In the genomic region with DNA sequence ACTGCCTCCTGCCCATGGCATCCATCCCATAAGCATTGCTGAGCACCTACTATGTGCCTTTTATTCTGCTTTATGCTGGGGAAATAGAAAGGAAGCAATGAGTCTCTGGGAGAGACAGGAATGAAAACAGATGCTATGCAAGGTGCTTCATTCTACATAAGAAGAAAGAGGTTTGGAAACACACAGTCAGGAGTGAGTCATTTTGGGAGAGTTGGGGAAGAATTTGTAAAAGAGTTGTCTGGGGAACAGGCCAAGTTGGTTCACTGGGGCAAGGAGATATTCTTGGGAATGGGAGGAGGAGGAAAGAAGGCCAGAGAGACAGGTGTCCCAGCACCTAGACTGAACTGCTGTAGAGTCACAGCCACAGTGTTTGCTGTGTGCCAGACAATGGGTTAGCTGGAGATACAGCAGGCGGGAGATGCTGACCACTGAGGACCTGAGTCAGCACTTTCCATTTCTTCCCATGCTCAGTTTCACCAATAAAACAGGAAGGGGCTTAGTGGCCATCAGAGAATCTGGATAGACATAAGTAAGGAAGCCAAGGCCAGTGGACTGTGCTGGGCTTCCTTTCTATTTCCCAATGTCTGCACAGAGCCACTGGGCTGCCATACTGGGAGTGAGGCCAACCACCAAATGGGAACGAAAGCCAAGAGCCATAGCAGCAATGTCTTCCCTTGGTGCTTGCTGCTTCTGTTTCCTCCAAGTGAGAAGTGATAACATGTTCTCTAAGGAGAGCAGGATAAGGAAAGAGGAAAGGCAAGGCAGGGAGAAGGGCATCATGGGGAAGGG, we compare ENCODE assay signal across 23 cellular contexts.
DNase-seq lines count a peak whose midpoint lies in the region; ATAC-seq and TF ChIP-seq lines count a peak whose summit lies in the region.
"Had no signal": no experiment of that assay in that cellular context is flagged by ENCODE, and none has a peak within 500 bp of the region (broad histone marks: within the 10 kb centered on the region; RNA-seq: fewer than 3 reads in every experiment).

No MANE protein-coding gene starts in this region.

- intact Hi-C loops in Right ventricle myocardium superior (cut with DNase I): no loop called here

- H3K79me1 ChIP-seq in H9 (ENCODE audit: insufficient read depth, low read depth, low read length, poor library complexity, severe bottlenecking): no peaks in the 10 kb centered on the region

- no peak overlapping the region for H3K4me3 ChIP-seq in right atrium auricular region
- H3K4me3 ChIP-seq in fibroblast of lung (replicated peaks in 1 of 4; ENCODE audit: control extremely low read depth in 1 of 4, insufficient read depth in 1 of 4, low read depth in 3 of 4, low read length in 4 of 4): no peak overlapping the region
- no peak overlapping the region for H3K4me3 ChIP-seq in upper lobe of left lung
- H3K4me3 ChIP-seq: SK-N-MC, tibial artery had no signal

- H3K23me2 ChIP-seq in H9 (ENCODE audit: insufficient read length, low read depth, low read length, poor library complexity, severe bottlenecking): no peaks in the 10 kb centered on the region

- DNase-seq in Right ventricle myocardium superior: peak; percentile 46
- no peak for DNase-seq in right atrium auricular region (ENCODE audit: low spot score)
- peak; percentile 70 for DNase-seq in RPMI7951 (ENCODE audit: low read depth)
- peak; percentile 47 to 77 for DNase-seq in fibroblast of lung (ENCODE audit: low read depth in 2 of 2)
- DNase-seq in upper lobe of left lung: no peak
- no peak for DNase-seq in NCI-H82 (lab: John Stamatoyannopoulos, UW)
- no peak for DNase-seq in WTC11 (ENCODE audit: low spot score)
- no peak for DNase-seq in H9
- DNase-seq: activated CD4-positive, alpha-beta T cell treated with anti-CD3 and anti-CD28 coated beads for 48 hours; activated CD8-positive, alpha-beta memory T cell treated with anti-CD3 and anti-CD28 coated beads, Interleukin-2, amount 50 U/mL, for 48 hours; activated effector memory CD4-positive, alpha-beta T cell treated with anti-CD3 and anti-CD28 coated beads, Interleukin-2, amount 50 U/mL, for 16 hours; amygdala; CD8-positive, alpha-beta memory T cell; DMS79; effector memory CD8-positive, alpha-beta T cell; foreskin melanocyte; GOT3; left colon; NCI-H1048; NCI-H2081; NCI-H526 had no signal

- H3K36me3 Mint-ChIP-seq in WTC11 (no peaks in the 10 kb centered on the region), H9 (ENCODE audit: insufficient read depth in 1 of 3, low read depth in 3 of 3) (no peaks in the 10 kb centered on the region)
- H3K36me3 Mint-ChIP-seq: CD8-positive, alpha-beta memory T cell had no signal

- no peak overlapping the region for H2BK15ac ChIP-seq in H9 (ENCODE audit: low read depth, low read length)

- H3K4ac ChIP-seq in H9 (ENCODE audit: low read depth, low read length): no peak overlapping the region

- no peak overlapping the region for H3T11ph ChIP-seq in H9 (ENCODE audit: low read length)

- TF ChIP-seq CTCF in right atrium auricular region (IDR thresholded peaks at IDR 0.05) (no peak), fibroblast of lung (conservative IDR thresholded peaks at IDR 0.05 in 1 of 2, IDR thresholded peaks at IDR 0.05 in 1 of 2; ENCODE audit: low read depth in 1 of 2, low read length in 2 of 2) (no peak), upper lobe of left lung (IDR thresholded peaks at IDR 0.05) (no peak), WTC11 (IDR thresholded peaks at IDR 0.05) (no peak), H9 (conservative IDR thresholded peaks at IDR 0.05) (no peak)

- no peak overlapping the region for H3K27ac Mint-ChIP-seq in WTC11
- H3K27ac Mint-ChIP-seq in H9: no peak overlapping the region
- H3K27ac Mint-ChIP-seq: CD8-positive, alpha-beta memory T cell; effector memory CD8-positive, alpha-beta T cell had no signal

- H3K18ac ChIP-seq in H9 (ENCODE audit: insufficient read length, low read depth, low read length): no peak overlapping the region

- no peak overlapping the region for H2AFZ ChIP-seq in fibroblast of lung (ENCODE audit: low read length)
- no peak overlapping the region for H2AFZ ChIP-seq in H9 (ENCODE audit: low read length)

- H3K79me2 ChIP-seq in fibroblast of lung (ENCODE audit: control insufficient read depth, insufficient read depth, low read length) (no peaks in the 10 kb centered on the region), H9 (ENCODE audit: insufficient read depth, low read length) (no peaks in the 10 kb centered on the region)

- no peaks in the 10 kb centered on the region for H4K20me1 ChIP-seq in fibroblast of lung (ENCODE audit: control insufficient read depth, extremely low read depth, insufficient read depth, low read length)
- H4K20me1 ChIP-seq in H9 (ENCODE audit: control insufficient read depth, insufficient read depth, insufficient read length): no peaks in the 10 kb centered on the region

- peaks cover 4% of the 10 kb centered on the region; the same call in 1 of the 2 replicates for H3K9me3 Mint-ChIP-seq in WTC11
- no peaks in the 10 kb centered on the region; a peak in 1 of 5 replicates for H3K9me3 Mint-ChIP-seq in H9
- H3K9me3 Mint-ChIP-seq: CD8-positive, alpha-beta memory T cell; effector memory CD8-positive, alpha-beta T cell had no signal

- H4K91ac ChIP-seq in H9 (ENCODE audit: insufficient read length, low read depth, low read length): no peak overlapping the region

- H4K5ac ChIP-seq in H9 (ENCODE audit: insufficient read length, low read depth, low read length): no peak overlapping the region

- H2BK12ac ChIP-seq in H9 (ENCODE audit: insufficient read length, low read depth, low read length): no peak overlapping the region

- POLR2A ChIA-PET in WTC11 (lab: Charles Lee): no interaction called here

- no peak overlapping the region for H3K9ac ChIP-seq in fibroblast of lung (ENCODE audit: insufficient read depth, low read length)
- no peak overlapping the region for H3K9ac ChIP-seq in H9 (ENCODE audit: extremely low read depth, insufficient read length, low read length)

- WGBS in upper lobe of left lung, 2 donors: 92% methylated on average over 2 of the region's 2 CpGs
- no CpG with 5 or more reads among the region's 2 CpGs for WGBS in H9 (ENCODE audit: extremely low coverage, insufficient read length, low lambda C conversion rate)

- H3K14ac ChIP-seq in H9 (ENCODE audit: insufficient read depth, low read length): no peak overlapping the region

- no peak for TF ChIP-seq POLR2A in upper lobe of left lung (IDR thresholded peaks at IDR 0.05)

- H3K9me3 ChIP-seq in right atrium auricular region: no peaks in the 10 kb centered on the region
- no peaks in the 10 kb centered on the region for H3K9me3 ChIP-seq in fibroblast of lung (ENCODE audit: control insufficient read depth, insufficient read depth, low read depth, low read length)
- H3K9me3 ChIP-seq in upper lobe of left lung: no peaks in the 10 kb centered on the region
- H3K9me3 ChIP-seq in H9 (ENCODE audit: control insufficient read depth, low read depth, low read length): no peaks in the 10 kb centered on the region
- H3K9me3 ChIP-seq: tibial artery had no signal

- H3K4me1 Mint-ChIP-seq in WTC11: no peaks in the 10 kb centered on the region
- peaks cover 3 to 5% of the 10 kb centered on the region in 2 experiments; a peak in 3 of 4 replicates for H3K4me1 Mint-ChIP-seq in H9
- H3K4me1 Mint-ChIP-seq: CD8-positive, alpha-beta memory T cell had no signal

- CTCF ChIA-PET in WTC11 (lab: Charles Lee): interaction anchor here (1.0 kb wide), 1 partner anchor 27 kb away, joined by 3 read pairs; no protein-coding TSS in a partner anchor

- no peak for TF ChIP-seq EP300 in upper lobe of left lung (IDR thresholded peaks at IDR 0.05)

- H3K56ac ChIP-seq in H9 (ENCODE audit: insufficient read length, low read depth, low read length): no peak overlapping the region

- H3K36me3 ChIP-seq in right atrium auricular region: no peaks in the 10 kb centered on the region
- no peaks in the 10 kb centered on the region for H3K36me3 ChIP-seq in fibroblast of lung (ENCODE audit: control insufficient read depth, insufficient read depth, low read length)
- H3K36me3 ChIP-seq in upper lobe of left lung: no peaks in the 10 kb centered on the region
- H3K36me3 ChIP-seq: tibial artery had no signal

- H2BK120ac ChIP-seq in H9 (ENCODE audit: low read depth, low read length, poor library complexity, severe bottlenecking): no peak overlapping the region

- H2BK20ac ChIP-seq in H9 (ENCODE audit: low read depth, low read length, poor library complexity, severe bottlenecking): no peak overlapping the region

- no peak overlapping the region for H3K23ac ChIP-seq in H9 (ENCODE audit: insufficient read length, low read depth, low read length)

- no peak overlapping the region for H4K8ac ChIP-seq in H9 (replicated peaks; ENCODE audit: insufficient read length, low read depth, low read length)

- ATAC-seq in Right ventricle myocardium superior (ENCODE audit: poor library complexity) (peak; percentile 41), upper lobe of left lung (ENCODE audit: low FRiP score in 2 of 2) (peak; percentile 13 to 19), WTC11 (no peak)
- ATAC-seq: effector memory CD8-positive, alpha-beta T cell; left colon had no signal

- no peak overlapping the region for H2AK5ac ChIP-seq in H9 (ENCODE audit: insufficient read length, low read length)

- H3K27ac ChIP-seq in right atrium auricular region (no peak overlapping the region), fibroblast of lung (ENCODE audit: insufficient read depth, low read length) (peak overlapping the region; percentile 32), upper lobe of left lung (no peak overlapping the region), H9 (ENCODE audit: insufficient read length, low read depth, low read length) (no peak overlapping the region)
- H3K27ac ChIP-seq: SK-N-MC, tibial artery had no signal

- H3K4me2 ChIP-seq in fibroblast of lung (ENCODE audit: extremely low read depth, insufficient read depth, low read length): no peak overlapping the region
- H3K4me2 ChIP-seq in H9 (ENCODE audit: insufficient read depth, insufficient read length, low read length): no peak overlapping the region

- no peak overlapping the region for H2BK5ac ChIP-seq in H9 (ENCODE audit: insufficient read length, low read length)

- H3K27me3 Mint-ChIP-seq in WTC11 (ENCODE audit: low read depth): no peaks in the 10 kb centered on the region; the same call in 1 of the 2 replicates
- H3K27me3 Mint-ChIP-seq in H9 (ENCODE audit: low read depth): peaks cover 2% of the 10 kb centered on the region

- no peak overlapping the region for H3K4me3 Mint-ChIP-seq in WTC11
- H3K4me3 Mint-ChIP-seq in H9: no peak overlapping the region
- H3K4me3 Mint-ChIP-seq: CD8-positive, alpha-beta memory T cell; effector memory CD8-positive, alpha-beta T cell had no signal

- no peaks in the 10 kb centered on the region for H3K27me3 ChIP-seq in right atrium auricular region
- H3K27me3 ChIP-seq in fibroblast of lung (ENCODE audit: control insufficient read depth, insufficient read depth, low read length): no peaks in the 10 kb centered on the region
- no peaks in the 10 kb centered on the region for H3K27me3 ChIP-seq in upper lobe of left lung
- H3K27me3 ChIP-seq in H9 (ENCODE audit: insufficient read depth, low read length): no peaks in the 10 kb centered on the region
- H3K27me3 ChIP-seq: tibial artery had no signal

- H3K4me1 ChIP-seq in right atrium auricular region (no peaks in the 10 kb centered on the region), fibroblast of lung (ENCODE audit: control insufficient read depth, extremely low read depth, insufficient read depth, low read length) (peaks cover 9% of the 10 kb centered on the region), upper lobe of left lung (no peaks in the 10 kb centered on the region), H9 (ENCODE audit: insufficient read depth, low read length) (no peaks in the 10 kb centered on the region)
- H3K4me1 ChIP-seq: tibial artery had no signal

Comparison
In these comparisons a context has a peak if more than half of its experiments do, and no peak if none do; other contexts are left out.
1. DNase-seq: peak in Right ventricle myocardium superior (single experiment), RPMI7951 (single experiment) and fibroblast of lung (2 of 2); none in right atrium auricular region (single experiment), upper lobe of left lung (0 of 2), NCI-H82 (single experiment), WTC11 (single experiment) and H9 (single experiment).